In the genomic region with DNA sequence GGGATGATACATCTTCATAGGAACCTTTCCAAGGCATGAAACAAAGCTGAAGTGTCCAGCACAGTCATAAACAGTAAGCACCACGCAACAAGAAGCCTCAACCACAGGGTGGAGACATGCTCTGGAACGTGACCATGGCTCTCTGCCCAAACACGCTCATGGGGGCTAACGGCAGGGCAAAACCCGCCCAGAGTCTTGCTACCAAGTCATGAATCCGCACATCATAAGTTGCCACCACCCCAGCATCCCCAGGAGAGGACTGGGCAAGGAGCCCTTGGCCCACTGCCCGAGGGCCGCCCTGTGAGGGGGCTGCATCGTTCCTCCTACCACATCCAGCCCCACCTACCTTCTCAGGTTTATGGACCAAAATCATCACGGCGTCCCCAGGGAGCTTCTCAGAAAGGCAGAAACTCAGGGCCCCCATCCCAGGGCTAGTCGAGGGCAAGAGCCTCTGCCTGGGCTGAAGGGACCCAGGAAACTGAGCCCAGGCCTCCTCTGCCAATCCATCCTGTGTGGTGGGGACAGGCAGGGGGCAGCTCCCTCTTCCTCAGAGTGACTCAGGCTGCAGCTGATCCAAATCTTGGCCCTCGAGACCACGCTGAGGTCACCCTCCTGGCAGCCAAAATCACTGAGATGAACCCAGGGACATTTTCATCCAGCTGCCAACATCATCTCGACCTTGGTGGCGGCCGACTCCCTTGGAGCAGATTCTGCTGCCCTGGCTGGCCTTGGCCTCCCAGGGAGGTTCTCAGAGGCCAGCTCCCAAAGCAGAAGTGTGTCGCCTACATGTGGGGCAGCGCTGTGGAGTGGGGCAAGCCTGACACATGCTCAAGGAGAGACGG, we compare ENCODE assay signal across 3 cellular contexts.
TF ChIP-seq lines count a peak whose summit lies in the region.

No MANE protein-coding gene starts in this region.

TF ChIP-seq in SK-N-SH, 30 proteins besides CTCF, POLR2A, EP300 and RAD21 (continued from another document):
- TF ChIP-seq RXRA (IDR thresholded peaks at IDR 0.05; ENCODE audit: borderline replicate concordance, low read depth): no peak
- no peak for TF ChIP-seq POLR2AphosphoS5 (IDR thresholded peaks at IDR 0.05; ENCODE audit: low read depth, low read length)
- TF ChIP-seq MEF2A (IDR thresholded peaks at IDR 0.05; ENCODE audit: borderline replicate concordance, low read depth): no peak

TF ChIP-seq in SK-N-SH treated with all-trans-retinoic acid at 6 μM for 48 hours, 23 proteins besides CTCF, POLR2A, EP300 and RAD21 (continued from another document):
- no peak for TF ChIP-seq PATZ1 (CRISPR knock-in tag; IDR thresholded peaks at IDR 0.05; ENCODE audit: borderline replicate concordance)
- TF ChIP-seq ZFP3 (CRISPR knock-in tag; IDR thresholded peaks at IDR 0.05): no peak
- no peak for TF ChIP-seq SNAI2 (CRISPR knock-in tag; IDR thresholded peaks at IDR 0.05)
- no peak for TF ChIP-seq ISL1 (CRISPR knock-in tag; IDR thresholded peaks at IDR 0.05)

TF ChIP-seq in K562, 482 proteins besides CTCF, POLR2A, EP300 and RAD21 (continued from another document):
- TF ChIP-seq ZNF592 (IDR thresholded peaks at IDR 0.05): no peak
- TF ChIP-seq MCM5 (IDR thresholded peaks at IDR 0.05; ENCODE audit: low read depth): no peak
- no peak for TF ChIP-seq HDAC1 (IDR thresholded peaks at IDR 0.05)
- no peak for TF ChIP-seq MXI1 (IDR thresholded peaks at IDR 0.05; ENCODE audit: low read depth, low read length)
- no peak for TF ChIP-seq SP2 (IDR thresholded peaks at IDR 0.05; ENCODE audit: extremely low read depth, low read depth, low read length, poor library complexity, severe bottlenecking)
- TF ChIP-seq SNIP1 (IDR thresholded peaks at IDR 0.05; ENCODE audit: low read depth): no peak
- TF ChIP-seq, protein P1, sequence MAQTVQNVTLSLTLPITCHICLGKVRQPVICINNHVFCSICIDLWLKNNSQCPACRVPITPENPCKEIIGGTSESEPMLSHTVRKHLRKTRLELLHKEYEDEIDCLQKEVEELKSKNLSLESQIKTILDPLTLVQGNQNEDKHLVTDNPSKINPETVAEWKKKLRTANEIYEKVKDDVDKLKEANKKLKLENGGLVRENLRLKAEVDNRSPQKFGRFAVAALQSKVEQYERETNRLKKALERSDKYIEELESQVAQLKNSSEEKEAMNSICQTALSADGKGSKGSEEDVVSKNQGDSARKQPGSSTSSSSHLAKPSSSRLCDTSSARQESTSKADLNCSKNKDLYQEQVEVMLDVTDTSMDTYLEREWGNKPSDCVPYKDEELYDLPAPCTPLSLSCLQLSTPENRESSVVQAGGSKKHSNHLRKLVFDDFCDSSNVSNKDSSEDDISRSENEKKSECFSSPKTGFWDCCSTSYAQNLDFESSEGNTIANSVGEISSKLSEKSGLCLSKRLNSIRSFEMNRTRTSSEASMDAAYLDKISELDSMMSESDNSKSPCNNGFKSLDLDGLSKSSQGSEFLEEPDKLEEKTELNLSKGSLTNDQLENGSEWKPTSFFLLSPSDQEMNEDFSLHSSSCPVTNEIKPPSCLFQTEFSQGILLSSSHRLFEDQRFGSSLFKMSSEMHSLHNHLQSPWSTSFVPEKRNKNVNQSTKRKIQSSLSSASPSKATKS (CRISPR knock-in tag; IDR thresholded peaks at IDR 0.05): no peak
- no peak for TF ChIP-seq ZNF282 (CRISPR knock-in tag; IDR thresholded peaks at IDR 0.05)
- TF ChIP-seq ZNF280B (CRISPR knock-in tag; IDR thresholded peaks at IDR 0.05): no peak
- TF ChIP-seq CBX5 (IDR thresholded peaks at IDR 0.05; ENCODE audit: borderline replicate concordance, low read depth): no peak
- no peak for TF ChIP-seq PRDM10 (IDR thresholded peaks at IDR 0.05; ENCODE audit: partially characterized antibody)
- TF ChIP-seq, protein P2, sequence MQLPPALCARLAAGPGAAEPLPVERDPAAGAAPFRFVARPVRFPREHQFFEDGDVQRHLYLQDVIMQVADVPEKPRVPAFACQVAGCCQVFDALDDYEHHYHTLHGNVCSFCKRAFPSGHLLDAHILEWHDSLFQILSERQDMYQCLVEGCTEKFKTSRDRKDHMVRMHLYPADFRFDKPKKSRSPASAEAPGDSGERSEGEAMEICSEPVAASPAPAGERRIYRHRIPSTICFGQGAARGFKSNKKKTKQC (CRISPR knock-in tag; IDR thresholded peaks at IDR 0.05): no peak
- no peak for TF ChIP-seq ZNF311 (CRISPR knock-in tag; IDR thresholded peaks at IDR 0.05)
- TF ChIP-seq NFIC (IDR thresholded peaks at IDR 0.05): peak; percentile 18; the same call in 1 of the 2 replicates
